ENCODE assay signal across 21 cellular contexts in genomic region chr11:119476038-119476437, GRCh38. TPM values are rescaled to one million over a fixed set of nuclear protein-coding genes. Genes with fewer than 3 reads are reported as not detected.
DNase-seq lines count a peak whose midpoint lies in the region; ATAC-seq, FAIRE-seq and TF ChIP-seq lines count a peak whose summit lies in the region.
"Had no signal": no experiment of that assay in that cellular context is flagged by ENCODE, and none has a peak within 500 bp of the region (broad histone marks: within the 10 kb centered on the region; RNA-seq: fewer than 3 reads in every experiment).

No MANE protein-coding gene starts in this region.

- H3K9me3 Mint-ChIP-seq in glutamatergic neuron (ENCODE audit: unreplicated experiment) = peaks cover 6% of the 10 kb centered on the region
- H3K9me3 Mint-ChIP-seq: CD14-positive monocyte; CD4-positive, alpha-beta T cell; CD8-positive, alpha-beta memory T cell had no signal

- FAIRE-seq in HTR-8/SVneo (lab: Jason Lieb, UNC) = peak; percentile 16
- FAIRE-seq: A204.1, D721Med, GM12878, GM19239 had no signal

- H3K4me3 ChIP-seq in right atrium auricular region = no peak overlapping the region
- H3K4me3 ChIP-seq: BLaER1 treated with 17β-estradiol and CSF1 and Interleukin-3, amounts not matched to agents 10 nM and 100 nM; GM12878; HAP-1 had no signal

- intact Hi-C loops in left cardiac atrium (cut with DNase I) = no loop called here

- peaks cover 0 to 3% of the 10 kb centered on the region in 2 donors for H3K4me1 ChIP-seq in right atrium auricular region
- H3K4me1 ChIP-seq: HAP-1 had no signal

- H3K27ac Mint-ChIP-seq in glutamatergic neuron (ENCODE audit: unreplicated experiment) = no peak overlapping the region
- H3K27ac Mint-ChIP-seq: CD14-positive monocyte; CD4-positive, alpha-beta T cell; CD8-positive, alpha-beta memory T cell had no signal

- peak; percentile 2 for DNase-seq in right atrium auricular region (ENCODE audit: low spot score)
- no peak for DNase-seq in left cardiac atrium
- DNase-seq in HTR-8/SVneo (ENCODE audit: insufficient read length, low spot score) = no peak
- DNase-seq in glutamatergic neuron = no peak
- no peak for DNase-seq in putamen (ENCODE audit: low spot score)
- DNase-seq: BE2C; CD8-positive, alpha-beta memory T cell; DMS 273 treated with DMSO at 0.1 percent for 48 hours; DMS79; GDM1; GOT3 had no signal

- no peaks in the 10 kb centered on the region for H3K36me3 ChIP-seq in right atrium auricular region
- H3K36me3 ChIP-seq: BE2C; BLaER1 treated with 17β-estradiol and CSF1 and Interleukin-3, amounts not matched to agents 10 nM and 100 nM; HAP-1 had no signal

- H3K27me3 ChIP-seq in right atrium auricular region = no peaks in the 10 kb centered on the region
- H3K27me3 ChIP-seq: BE2C; BLaER1 treated with 17β-estradiol and CSF1 and Interleukin-3, amounts not matched to agents 10 nM and 100 nM had no signal

- H3K27me3 Mint-ChIP-seq in glutamatergic neuron (ENCODE audit: unreplicated experiment) = peaks cover 8% of the 10 kb centered on the region

- H3K4me3 Mint-ChIP-seq in glutamatergic neuron (ENCODE audit: unreplicated experiment) = peak overlapping the region; percentile 17
- H3K4me3 Mint-ChIP-seq: CD14-positive monocyte; CD4-positive, alpha-beta T cell; CD8-positive, alpha-beta memory T cell had no signal

- no peaks in the 10 kb centered on the region for H3K9me3 ChIP-seq in right atrium auricular region
- H3K9me3 ChIP-seq: BE2C; BLaER1 treated with 17β-estradiol and CSF1 and Interleukin-3, amounts not matched to agents 10 nM and 100 nM; HAP-1 had no signal

- H3K4me1 Mint-ChIP-seq in glutamatergic neuron (ENCODE audit: low read depth, unreplicated experiment) = peaks cover 23% of the 10 kb centered on the region
- H3K4me1 Mint-ChIP-seq: CD8-positive, alpha-beta memory T cell had no signal

- no peaks in the 10 kb centered on the region for H3K36me3 Mint-ChIP-seq in glutamatergic neuron (ENCODE audit: unreplicated experiment)
- H3K36me3 Mint-ChIP-seq: CD14-positive monocyte; CD8-positive, alpha-beta memory T cell had no signal

- H3K27ac ChIP-seq in right atrium auricular region = no peak overlapping the region
- H3K27ac ChIP-seq: 22Rv1; BLaER1 treated with 17β-estradiol and CSF1 and Interleukin-3, amounts not matched to agents 10 nM and 100 nM had no signal

- ATAC-seq in left cardiac atrium (no peak), HG03432 (IDR thresholded peaks at IDR 0.05; ENCODE audit: unreplicated experiment) (no peak)
- ATAC-seq: GM12878 had no signal

- TF ChIP-seq CTCF in right atrium auricular region (IDR thresholded peaks at IDR 0.05) (no peak), glutamatergic neuron (IDR thresholded peaks at IDR 0.05; ENCODE audit: partially characterized antibody, unreplicated experiment) (no peak)

RNA-seq across cellular contexts. Expression of gene THY1, which starts 53.1 kb away (rescaled TPM):
- total RNA-seq in right atrium auricular region (1 to 10 TPM; 2.0 to 7.2 TPM), left cardiac atrium (1 to 10 TPM; 6.1 to 7.0 TPM), glutamatergic neuron (ENCODE audit: unreplicated experiment) (22.0 TPM)
- total RNA-seq: CD4-positive, alpha-beta T cell had no signal
